Comparison of ENCODE assay signal across 12 cellular contexts in the genomic region with DNA sequence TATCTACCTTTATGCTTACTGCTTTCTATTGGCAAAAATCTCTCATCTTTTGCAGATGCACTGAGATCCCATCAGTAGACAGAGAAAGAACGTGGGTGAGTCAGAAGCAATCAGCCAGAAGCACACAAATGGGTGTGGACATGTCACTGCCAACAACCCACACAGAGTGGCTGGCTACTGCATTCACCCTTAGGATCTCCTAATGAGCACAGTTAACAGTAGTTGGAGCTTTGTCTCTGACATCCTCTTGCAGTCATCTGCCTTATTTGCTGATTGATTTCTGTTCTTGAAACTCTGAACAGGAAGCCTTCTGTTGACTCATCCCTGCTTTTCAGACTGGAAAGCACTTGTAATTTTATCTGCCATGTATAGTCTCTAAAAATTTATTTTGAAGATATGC.
DNase-seq lines count a peak whose midpoint lies in the region; ATAC-seq lines count a peak whose summit lies in the region.
"Had no signal": no experiment of that assay in that cellular context is flagged by ENCODE, and none has a peak within 500 bp of the region (broad histone marks: within the 10 kb centered on the region; RNA-seq: fewer than 3 reads in every experiment).

No MANE protein-coding gene starts in this region.

- DNase-seq in NCI-H748 (lab: John Stamatoyannopoulos, UW; ENCODE audit: unreplicated experiment) (peak; percentile 38), NCI-H748 treated with DMSO at 0.1 percent for 48 hours (lab: John Stamatoyannopoulos, UW) (no peak), RKO (ENCODE audit: low spot score) (peak; percentile 24), retina (peak; percentile 38), NCI-H1048 (lab: John Stamatoyannopoulos, UW) (no peak), HK-2 (ENCODE audit: unreplicated experiment) (no peak), NCI-H446 treated with DMSO at 0.1 percent for 48 hours (lab: John Stamatoyannopoulos, UW) (no peak)
- DNase-seq: central memory CD4-positive, alpha-beta T cell; GDM1; left ventricle myocardium superior; NCI-H1436 treated with DMSO at 0.1 percent for 48 hours had no signal

- ATAC-seq in GM18520 (IDR thresholded peaks at IDR 0.05; ENCODE audit: unreplicated experiment) = peak; percentile 41
- ATAC-seq: left ventricle myocardium superior had no signal

Comparison
In these comparisons a context has a peak if more than half of its experiments do, and no peak if none do; other contexts are left out.
1. DNase-seq: peak in NCI-H748 (single experiment), RKO (single experiment) and retina (single experiment); none in NCI-H748 treated with DMSO at 0.1 percent for 48 hours (single experiment), NCI-H1048 (single experiment), HK-2 (single experiment) and NCI-H446 treated with DMSO at 0.1 percent for 48 hours (single experiment).